In the genomic region with DNA sequence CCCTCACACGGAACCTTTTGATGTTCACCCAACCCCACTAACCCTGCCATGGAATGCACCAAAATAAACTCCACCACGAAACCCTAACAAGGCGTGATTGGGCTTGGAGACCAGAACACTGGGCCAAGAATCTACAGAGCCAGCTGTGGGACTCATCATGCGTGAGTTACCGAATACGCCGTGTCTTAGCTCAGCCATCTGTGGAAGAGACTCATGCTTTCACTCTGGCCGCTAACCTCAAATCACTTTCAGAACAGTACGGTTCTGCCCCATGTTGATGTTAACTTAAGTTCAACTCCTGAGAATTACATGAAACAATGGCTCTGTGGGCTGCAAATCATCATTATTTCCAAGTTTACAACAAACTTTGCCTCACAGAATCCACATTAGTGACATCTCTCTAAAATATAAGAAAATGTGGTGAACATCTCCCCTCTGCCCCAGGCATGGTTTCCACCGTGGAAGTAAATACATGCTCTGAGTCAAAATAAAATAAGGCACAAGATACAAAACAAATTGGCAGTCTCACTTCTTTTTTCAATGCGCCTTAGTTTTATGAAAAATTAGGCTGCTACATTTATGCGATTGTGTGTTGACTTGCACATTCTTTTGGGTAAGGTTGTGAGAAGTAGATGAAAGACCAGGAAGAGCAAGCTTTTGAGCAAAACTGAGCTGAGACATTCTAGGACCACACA, we compare ENCODE assay signal across 21 cellular contexts.
A peak's percentile ranks its signal among the peaks of the same experiment; 100 is the strongest.
DNase-seq lines count a peak whose midpoint lies in the region; ATAC-seq and TF ChIP-seq lines count a peak whose summit lies in the region.
"Had no signal": no experiment of that assay in that cellular context is flagged by ENCODE, and none has a peak within 500 bp of the region (broad histone marks: within the 10 kb centered on the region; RNA-seq: fewer than 3 reads in every experiment).

No MANE protein-coding gene starts in this region.

- H3K27ac Mint-ChIP-seq in Calu3 (ENCODE audit: unreplicated experiment), result no peak overlapping the region
- H3K27ac Mint-ChIP-seq: activated CD8-positive, alpha-beta memory T cell treated with anti-CD3 and anti-CD28 coated beads, Interleukin-2, amount 10 ng/mL, durations not matched to agents 7 days and 5 days; B cell; nephron had no signal

- no TSS peak for BruUV-seq in Calu3 (replicated peaks; lab: Mats Ljungman, UMichigan)

- peak; percentile 81 for ATAC-seq in GM21360 (IDR thresholded peaks at IDR 0.05; ENCODE audit: unreplicated experiment)
- peak; percentile 91 for ATAC-seq in HG03442 (IDR thresholded peaks at IDR 0.05; ENCODE audit: unreplicated experiment)
- ATAC-seq: activated CD8-positive, alpha-beta memory T cell treated with anti-CD3 and anti-CD28 coated beads, Interleukin-2, amount 10 ng/mL, durations not matched to agents 7 days and 5 days had no signal

- no peak overlapping the region for H3K4me3 Mint-ChIP-seq in Calu3 (ENCODE audit: low read depth, unreplicated experiment)
- H3K4me3 Mint-ChIP-seq: activated CD8-positive, alpha-beta memory T cell treated with anti-CD3 and anti-CD28 coated beads, Interleukin-2, amount 10 ng/mL, durations not matched to agents 7 days and 5 days; B cell; nephron had no signal

- H3K9me3 Mint-ChIP-seq in Calu3 (ENCODE audit: low read depth, unreplicated experiment), result no peaks in the 10 kb centered on the region
- H3K9me3 Mint-ChIP-seq: nephron had no signal

- intact Hi-C loops in Calu3 (cut with micrococcal nuclease; ENCODE audit: unreplicated experiment), result no loop called here

- CTCF ChIA-PET in Calu3 (lab: Charles Lee), result no interaction called here

- DNase-seq in GM10266 (ENCODE audit: extremely low spot score), result peak; percentile 39
- peak; percentile 33 for DNase-seq in mesenteric fat pad (ENCODE audit: low spot score)
- DNase-seq in inferior parietal cortex (ENCODE audit: extremely low spot score), result no peak
- DNase-seq in HT-29 (ENCODE audit: low spot score), result no peak
- no peak for DNase-seq in Calu3
- no peak for DNase-seq in DMS114 treated with DMSO at 0.1 percent for 48 hours (lab: John Stamatoyannopoulos, UW; ENCODE audit: unreplicated experiment)
- DNase-seq: activated CD4-positive, CD25-positive, alpha-beta regulatory T cell; activated CD8-positive, alpha-beta memory T cell treated with anti-CD3 and anti-CD28 coated beads, Interleukin-2, amount 10 ng/mL, durations not matched to agents 7 days and 5 days; activated gamma-delta T cell; IMR-90; mesenchymal stem cell; NCI-H2081 treated with DMSO at 0.1 percent for 48 hours; NCI-H526; OCI-M1; small intestine; stimulated activated CD4-positive, alpha-beta T cell treated with anti-CD3 and anti-CD28 coated beads, Interleukin-4, amount 100 ng/mL, for 4 hours; stimulated activated CD8-positive, alpha-beta memory T cell treated with anti-CD3 and anti-CD28 coated beads, Interleukin-4, amount 100 ng/mL, for 48 hours had no signal

- TF ChIP-seq CTCF in GM10266 (IDR thresholded peaks at IDR 0.05; ENCODE audit: control insufficient read depth, insufficient read depth, low read depth, missing control alignments) (no peak), Calu3 (IDR thresholded peaks at IDR 0.05; ENCODE audit: unreplicated experiment) (no peak)

- no peaks in the 10 kb centered on the region for H3K4me1 Mint-ChIP-seq in Calu3 (ENCODE audit: low read depth, unreplicated experiment)
- H3K4me1 Mint-ChIP-seq: activated CD8-positive, alpha-beta memory T cell treated with anti-CD3 and anti-CD28 coated beads, Interleukin-2, amount 10 ng/mL, durations not matched to agents 7 days and 5 days; B cell; nephron had no signal

- H3K36me3 Mint-ChIP-seq in Calu3 (ENCODE audit: insufficient read depth, unreplicated experiment), result no peaks in the 10 kb centered on the region
- H3K36me3 Mint-ChIP-seq: activated CD8-positive, alpha-beta memory T cell treated with anti-CD3 and anti-CD28 coated beads, Interleukin-2, amount 10 ng/mL, durations not matched to agents 7 days and 5 days had no signal

- peaks cover 13% of the 10 kb centered on the region for H3K27me3 Mint-ChIP-seq in Calu3 (ENCODE audit: unreplicated experiment)

Comparison
In these comparisons a context has a peak if more than half of its experiments do, and no peak if none do; other contexts are left out.
1. DNase-seq: peak in GM10266 (single experiment) and mesenteric fat pad (single experiment); none in inferior parietal cortex (single experiment), HT-29 (single experiment), Calu3 (single experiment) and DMS114 treated with DMSO at 0.1 percent for 48 hours (single experiment).